Comparison of ENCODE assay signal across 8 cellular contexts in genomic region chr17:61863801-61864126, GRCh38. TPM values are rescaled to one million over a fixed set of nuclear protein-coding genes. Genes with fewer than 3 reads are reported as not detected.
DNase-seq lines count a peak whose midpoint lies in the region; ATAC-seq and TF ChIP-seq lines count a peak whose summit lies in the region.

No MANE protein-coding gene starts in this region.

- H3K27me3 Mint-ChIP-seq in WTC11 (ENCODE audit: low read depth): no peaks in the 10 kb centered on the region

- H3K36me3 ChIP-seq in skeletal muscle tissue (ENCODE audit: control insufficient read depth in 3 of 3, insufficient read depth in 3 of 3, low read length in 3 of 3): peaks cover 8 to 14% (median 9%) of the 10 kb centered on the region in 3 donors

- peak overlapping the region; percentile 73 to 86 (median 83) for H3K9ac ChIP-seq in skeletal muscle tissue (ENCODE audit: low read depth in 1 of 3, low read length in 3 of 3)

- peaks cover 20% of the 10 kb centered on the region for H3K4me1 Mint-ChIP-seq in WTC11

- no peak for DNase-seq in WTC11 (ENCODE audit: low spot score)
- no peak for DNase-seq in left cardiac atrium
- no peak for DNase-seq in MV-4-11 (lab: John Stamatoyannopoulos, UW)
- DNase-seq in ACHN: no peak
- DNase-seq in COLO829 (ENCODE audit: low spot score): no peak

- POLR2A ChIA-PET in WTC11 (lab: Charles Lee): interaction anchor here (0.6 to 1.8 kb wide), 12 partner anchors 9 to 1502 kb away, joined by 3 to 10 read pairs (median 4); no protein-coding TSS in a partner anchor

- peaks cover 20% of the 10 kb centered on the region; the same call in 1 of the 2 replicates for H3K36me3 Mint-ChIP-seq in WTC11

- TF ChIP-seq CTCF in WTC11 (IDR thresholded peaks at IDR 0.05): no peak

- peak overlapping the region; percentile 92 to 95 (median 93) for H3K4me3 ChIP-seq in skeletal muscle tissue (ENCODE audit: low read length in 3 of 3)

- CTCF ChIA-PET in WTC11 (lab: Charles Lee): interaction anchor here (0.7 to 3.9 kb wide), 6 partner anchors 174 to 456 kb away, joined by 3 to 27 read pairs (median 4); no protein-coding TSS in a partner anchor

- H3K9me3 Mint-ChIP-seq in WTC11: no peaks in the 10 kb centered on the region

- intact Hi-C loops in left cardiac atrium (cut with DNase I): no loop called here

- H3K4me1 ChIP-seq in skeletal muscle tissue (ENCODE audit: control insufficient read depth in 3 of 3, insufficient read depth in 3 of 3, low read length in 3 of 3): peaks cover 5 to 6% (median 5%) of the 10 kb centered on the region in 3 donors

- peak overlapping the region; percentile 98 for H3K4me3 Mint-ChIP-seq in WTC11

- peak overlapping the region; percentile 77 for H3K27ac ChIP-seq in skeletal muscle tissue (ENCODE audit: low read depth, low read length)

- no peaks in the 10 kb centered on the region for H3K27me3 ChIP-seq in skeletal muscle tissue (ENCODE audit: control insufficient read depth in 3 of 3, insufficient read depth in 3 of 3, low read length in 3 of 3)

- in situ Hi-C loops in ACHN (cut with HindIII; ENCODE audit: low pct_ligation_motif_present, low pct_unique_long_range_greater_than_20kb, low sequenced_read_pairs): no loop called here

- ATAC-seq in GM18520 (IDR thresholded peaks at IDR 0.05; ENCODE audit: unreplicated experiment) (peak; percentile 13), HG02678 (IDR thresholded peaks at IDR 0.05; ENCODE audit: unreplicated experiment) (peak; percentile 23), WTC11 (peak; percentile 20), left cardiac atrium (peak; percentile 58 to 60)

- H3K9me3 ChIP-seq in skeletal muscle tissue (ENCODE audit: control insufficient read depth in 3 of 3, low read length in 3 of 3): no peaks in the 10 kb centered on the region

- H3K27ac Mint-ChIP-seq in WTC11: peak overlapping the region; percentile 96

TF ChIP-seq in WTC11, 78 proteins besides CTCF, POLR2A, EP300 and RAD21:
- TF ChIP-seq PRRX2 (CRISPR knock-in tag; IDR thresholded peaks at IDR 0.05): no peak
- peak; percentile 6; the same call in 1 of the 2 replicates for TF ChIP-seq GABPB1 (CRISPR knock-in tag; IDR thresholded peaks at IDR 0.05)
TF ChIP-seq in WTC11: peak in this region for 1.

RNA-seq across cellular contexts. Expression of gene BRIP1, which starts 0.4 kb away (rescaled TPM):
- 13.8 to 17.6 TPM (median 16.0 TPM) in 3 replicates for total RNA-seq in WTC11 (2021)
- total RNA-seq in left cardiac atrium: under 1 TPM; 0.10 to 0.77 TPM
- 4.2 TPM for total RNA-seq in skeletal muscle tissue
